ENCODE assay signal across 27 cellular contexts in the genomic region with DNA sequence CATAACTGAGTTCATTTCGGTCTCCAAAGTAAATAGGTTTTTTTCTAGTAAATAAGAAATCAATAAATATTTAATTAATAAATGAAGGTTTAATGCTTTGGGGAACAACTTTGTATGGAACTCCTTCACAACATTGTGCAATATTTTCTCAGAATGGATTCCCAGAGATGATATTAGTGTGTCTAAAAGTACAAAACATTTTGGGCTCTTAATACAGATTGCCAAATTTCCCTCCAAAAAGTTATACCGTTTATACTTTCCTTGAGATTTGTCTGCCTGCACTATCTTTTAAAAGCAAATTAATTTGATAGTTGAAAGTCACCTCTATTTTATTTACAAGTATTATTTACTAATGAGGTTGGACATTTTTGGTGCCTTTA.
"Had no signal": no experiment of that assay in that cellular context is flagged by ENCODE, and none has a peak within 500 bp of the region (broad histone marks: within the 10 kb centered on the region; RNA-seq: fewer than 3 reads in every experiment).

No MANE protein-coding gene starts in this region.

- H3K4me3 ChIP-seq: left lung, lower lobe of right lung, pancreas, prostate gland, smooth muscle cell, testis, thyroid gland, transverse colon, upper lobe of right lung had no signal

- DNase-seq: hypothalamus; immature natural killer cell; kidney; left colon; left lung; lower lobe of right lung; mammary epithelial cell; mesenchymal stem cell; naive thymus-derived CD8-positive, alpha-beta T cell; nucleus accumbens; pancreas; posterior cingulate gyrus; retina; right cardiac atrium; stimulated activated CD4-positive, alpha-beta T cell treated with anti-CD3 and anti-CD28 coated beads, Interleukin-1b, Interleukin-23, amount 100 ng/mL, for 48 hours; stimulated activated CD4-positive, alpha-beta T cell treated with anti-CD3 and anti-CD28 coated beads, Interleukin-2, amount 100 ng/mL, for 48 hours; stimulated activated CD4-positive, alpha-beta T cell treated with anti-CD3 and anti-CD28 coated beads, Interleukin-4, amount 100 ng/mL, for 4 hours; stimulated activated CD8-positive, alpha-beta memory T cell treated with anti-CD3 and anti-CD28 coated beads, Interleukin-4, amount 100 ng/mL, for 48 hours; stimulated activated naive CD4-positive, alpha-beta T cell treated with Interleukin-2 at 50 U/mL for 16 hours; stimulated activated naive CD8-positive, alpha-beta T cell treated with anti-CD3 and anti-CD28 coated beads, Interleukin-15, amount 100 ng/mL, for 72 hours; testis; thyroid gland; transverse colon; upper lobe of right lung had no signal

- H3K27ac ChIP-seq: left lung, lower lobe of right lung, pancreas, testis, thyroid gland, transverse colon, upper lobe of right lung had no signal

- H3K27me3 ChIP-seq: left lung, pancreas, testis, thyroid gland, transverse colon, upper lobe of right lung had no signal

- H3K9me3 ChIP-seq: left lung, lower lobe of right lung, pancreas, prostate gland, testis, thyroid gland, transverse colon, upper lobe of right lung had no signal

- H3K4me1 ChIP-seq: left lung, lower lobe of right lung, prostate gland, testis, thyroid gland, transverse colon, upper lobe of right lung had no signal

- H3K36me3 ChIP-seq: left lung, lower lobe of right lung, pancreas, prostate gland, thyroid gland, transverse colon, upper lobe of right lung had no signal

- H3K4me2 ChIP-seq: smooth muscle cell had no signal

- ATAC-seq: left colon; left lung; lower lobe of right lung; naive thymus-derived CD8-positive, alpha-beta T cell; right cardiac atrium; stimulated activated memory B cell treated with anti-CD40 and anti-IgM and Interleukin-4, amounts not matched to agents 10 μg/mL and 1 μg/mL and 100 μg/mL, for 72 hours; stimulated activated naive CD8-positive, alpha-beta T cell treated with anti-CD3 and anti-CD28 coated beads, Interleukin-15, amount 100 ng/mL, for 72 hours; upper lobe of right lung had no signal
